ENCODE assay signal across 29 cellular contexts in the genomic region with DNA sequence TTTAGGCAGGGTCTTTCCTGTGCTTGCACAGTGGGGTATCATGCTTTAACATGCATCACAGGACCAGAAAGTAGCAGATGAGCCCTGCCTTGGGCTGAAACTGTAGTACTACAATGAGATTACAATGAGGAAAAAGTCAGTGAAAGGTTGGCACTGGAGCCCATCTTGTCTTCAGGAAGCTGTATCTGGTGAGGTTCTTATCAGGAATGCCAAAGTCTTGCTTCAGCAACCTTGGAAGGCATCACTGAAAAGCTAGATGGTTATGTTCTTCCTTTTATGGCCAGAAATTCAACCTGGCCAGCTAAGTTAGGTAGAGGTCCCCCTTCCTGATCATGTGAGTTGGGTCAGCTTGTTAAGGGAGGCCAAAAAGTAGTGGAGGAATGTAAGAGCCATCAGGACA.
"Had no signal": no experiment of that assay in that cellular context is flagged by ENCODE, and none has a peak within 500 bp of the region (broad histone marks: within the 10 kb centered on the region; RNA-seq: fewer than 3 reads in every experiment).

No MANE protein-coding gene starts in this region.

- H3K27me3 ChIP-seq: adrenal gland, ascending aorta, cardiac muscle cell had no signal

- H3K9me3 ChIP-seq: adrenal gland, ascending aorta had no signal

- H3K4me3 ChIP-seq: adrenal gland, ascending aorta, cardiac muscle cell had no signal

- DNase-seq: activated B cell treated with CpG ODN at 0.5 μM for 24 hours; activated CD4-positive, alpha-beta memory T cell treated with anti-CD3 and anti-CD28 coated beads for 36 hours; activated CD4-positive, alpha-beta T cell treated with anti-CD3 and anti-CD28 coated beads for 4 hours; activated CD4-positive, alpha-beta T cell treated with anti-CD3 and anti-CD28 coated beads, Interleukin-2, amount 10 ng/mL, durations not matched to agents 24 days and 14 days; activated CD4-positive, alpha-beta T cell treated with anti-CD3 and anti-CD28 coated beads, Interleukin-2, amount 50 U/mL, for 1 hour; activated CD4-positive, alpha-beta T cell treated with anti-CD3 and anti-CD28 coated beads, Interleukin-2, amount 50 U/mL, for 4 hours; activated CD4-positive, CD25-positive, alpha-beta regulatory T cell treated with anti-CD3 and anti-CD28 coated beads, Interleukin-2, amount 50 U/mL, for 72 hours; activated CD8-positive, alpha-beta memory T cell treated with anti-CD3 and anti-CD28 coated beads, Interleukin-2, amount 50 U/mL, for 4 hours; activated CD8-positive, alpha-beta T cell treated with anti-CD3 and anti-CD28 coated beads for 36 hours; activated effector memory CD4-positive, alpha-beta T cell treated with anti-CD3 and anti-CD28 coated beads, Interleukin-2, amount 50 U/mL, for 16 hours; activated gamma-delta T cell treated with Interleukin-2 at 50 U/mL for 16 hours; activated naive CD4-positive, alpha-beta T cell; activated naive CD4-positive, alpha-beta T cell treated with anti-CD3 and anti-CD28 coated beads for 36 hours; activated naive CD4-positive, alpha-beta T cell treated with anti-CD3 and anti-CD28 coated beads, Interleukin-2, amount 50 U/mL, for 16 hours; activated naive CD8-positive, alpha-beta T cell treated with anti-CD3 and anti-CD28 coated beads for 36 hours; activated T-cell treated with anti-CD3 and anti-CD28 coated beads for 4 hours; activated T-cell treated with anti-CD3 and anti-CD28 coated beads, Interleukin-2, amount 50 U/mL, for 1 hour; activated T-cell treated with anti-CD3 and anti-CD28 coated beads, Interleukin-2, amount 50 U/mL, for 4 hours; activated T-cell treated with anti-CD3 and anti-CD28 coated beads, Interleukin-2, amount 50 U/mL, for 72 hours; adrenal gland; amygdala; anterior cingulate cortex; caudate nucleus; cerebellar nuclear complex; T-helper 1 cell; T-helper 2 cell; T-helper 9 cell had no signal

- H3K4me1 ChIP-seq: adrenal gland had no signal

- H3K36me3 ChIP-seq: adrenal gland, ascending aorta, cardiac muscle cell had no signal
